In the genomic region with DNA sequence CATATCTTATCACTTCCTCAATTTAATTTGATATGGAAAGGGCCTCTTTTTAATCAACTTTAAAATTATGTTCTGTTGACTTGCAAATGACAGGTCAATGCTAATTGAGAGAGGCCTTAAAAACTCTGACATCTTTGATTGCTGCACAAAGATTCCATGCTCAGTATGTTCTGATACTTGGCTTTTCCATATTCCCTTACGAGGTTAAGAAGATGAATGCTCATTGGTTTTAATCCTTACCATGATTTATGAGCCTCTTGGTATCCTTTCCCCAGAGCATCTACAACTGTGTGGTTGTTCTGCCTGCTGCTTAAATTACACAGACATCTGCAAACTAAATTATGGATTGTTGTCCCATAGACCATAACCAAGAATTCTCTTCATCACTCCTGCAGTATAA, we compare ENCODE assay signal across 17 cellular contexts.
A peak's percentile ranks its signal among the peaks of the same experiment; 100 is the strongest.
DNase-seq lines count a peak whose midpoint lies in the region; ATAC-seq and TF ChIP-seq lines count a peak whose summit lies in the region.
"Had no signal": no experiment of that assay in that cellular context is flagged by ENCODE, and none has a peak within 500 bp of the region (broad histone marks: within the 10 kb centered on the region; RNA-seq: fewer than 3 reads in every experiment).

No MANE protein-coding gene starts in this region.

- H3K4me1 ChIP-seq in PC-9 (replicated peaks; ENCODE audit: insufficient read depth) = no peaks in the 10 kb centered on the region
- H3K4me1 ChIP-seq: BLaER1, Caco-2 had no signal

- intact Hi-C loops in PC-9 (cut with micrococcal nuclease; ENCODE audit: unreplicated experiment) = no loop called here
- intact Hi-C loops in activated T-helper 2 cell treated with anti-CD3 and anti-CD28 coated beads, Interferon-gamma antibody, Interleukin-2, Interleukin-4, amounts not matched to agents 10 μg/mL and 5 μg/mL and 100 μg/mL, durations not matched to agents 14 hours and 24 hours and 36 hours (cut with micrococcal nuclease) = no loop called here

- H3K4me3 ChIP-seq in PC-9 = no peak overlapping the region
- H3K4me3 ChIP-seq: BLaER1, GM23338 had no signal

- no peak overlapping the region for H2AFZ ChIP-seq in PC-9
- H2AFZ ChIP-seq: GM23338 had no signal

- H3K27ac ChIP-seq in PC-9 = no peak overlapping the region
- H3K27ac ChIP-seq: 22Rv1, BLaER1, HL-60 had no signal

- ATAC-seq in GM19463 (IDR thresholded peaks at IDR 0.05; ENCODE audit: unreplicated experiment) = no peak
- ATAC-seq: GM23338 had no signal

- POLR2A ChIA-PET in PC-9 (lab: Charles Lee; ENCODE audit: unreplicated experiment) = no interaction called here

- H3K36me3 ChIP-seq in PC-9 (ENCODE audit: low read depth) = no peaks in the 10 kb centered on the region
- H3K36me3 ChIP-seq: BLaER1 had no signal

- H3K9me3 Mint-ChIP-seq in activated T-helper 2 cell treated with anti-CD3 and anti-CD28 coated beads, Interferon-gamma antibody, Interleukin-2, Interleukin-4, amounts not matched to agents 10 μg/mL and 5 μg/mL and 100 μg/mL, durations not matched to agents 14 hours and 24 hours and 36 hours = peaks cover 51% of the 10 kb centered on the region

- H3K36me3 Mint-ChIP-seq in activated T-helper 2 cell treated with anti-CD3 and anti-CD28 coated beads, Interferon-gamma antibody, Interleukin-2, Interleukin-4, amounts not matched to agents 10 μg/mL and 5 μg/mL and 100 μg/mL, durations not matched to agents 14 hours and 24 hours and 36 hours (ENCODE audit: low read depth) = no peaks in the 10 kb centered on the region
- H3K36me3 Mint-ChIP-seq: CD8-positive, alpha-beta memory T cell had no signal

- no peaks in the 10 kb centered on the region for H3K9me3 ChIP-seq in PC-9 (ENCODE audit: insufficient read depth, low read depth)
- H3K9me3 ChIP-seq: Caco-2 had no signal

- no peaks in the 10 kb centered on the region for H3K9me2 ChIP-seq in PC-9 (ENCODE audit: insufficient read depth)

- H3K79me2 ChIP-seq in PC-9 (ENCODE audit: low read depth) = no peaks in the 10 kb centered on the region

- H3K27me3 ChIP-seq in PC-9 (ENCODE audit: insufficient read depth, low read depth) = no peaks in the 10 kb centered on the region
- H3K27me3 ChIP-seq: BLaER1 had no signal

- no TSS peak for BruUV-seq in PC-9 (replicated peaks; lab: Mats Ljungman, UMichigan)

- no peaks in the 10 kb centered on the region for H3F3A ChIP-seq in PC-9 (ENCODE audit: insufficient read depth, low read depth)

- no peak overlapping the region for H3K4me2 ChIP-seq in PC-9
- H3K4me2 ChIP-seq: BLaER1, GM23338 had no signal

- H3K27ac Mint-ChIP-seq in activated T-helper 2 cell treated with anti-CD3 and anti-CD28 coated beads, Interferon-gamma antibody, Interleukin-2, Interleukin-4, amounts not matched to agents 10 μg/mL and 5 μg/mL and 100 μg/mL, durations not matched to agents 14 hours and 24 hours and 36 hours = no peak overlapping the region
- H3K27ac Mint-ChIP-seq: CD8-positive, alpha-beta memory T cell; GM23338 had no signal

- no peak for TF ChIP-seq CTCF in PC-9 (conservative IDR thresholded peaks at IDR 0.05)

- H3K27me3 Mint-ChIP-seq in activated T-helper 2 cell treated with anti-CD3 and anti-CD28 coated beads, Interferon-gamma antibody, Interleukin-2, Interleukin-4, amounts not matched to agents 10 μg/mL and 5 μg/mL and 100 μg/mL, durations not matched to agents 14 hours and 24 hours and 36 hours (ENCODE audit: low read depth) = no peaks in the 10 kb centered on the region
- H3K27me3 Mint-ChIP-seq: CD8-positive, alpha-beta memory T cell had no signal

- no peaks in the 10 kb centered on the region for H3K4me1 Mint-ChIP-seq in activated T-helper 2 cell treated with anti-CD3 and anti-CD28 coated beads, Interferon-gamma antibody, Interleukin-2, Interleukin-4, amounts not matched to agents 10 μg/mL and 5 μg/mL and 100 μg/mL, durations not matched to agents 14 hours and 24 hours and 36 hours (ENCODE audit: low read depth)
- H3K4me1 Mint-ChIP-seq: CD8-positive, alpha-beta memory T cell had no signal

- CTCF ChIA-PET in PC-9 (lab: Charles Lee) = no interaction called here

- no peak overlapping the region for H3K4me3 Mint-ChIP-seq in activated T-helper 2 cell treated with anti-CD3 and anti-CD28 coated beads, Interferon-gamma antibody, Interleukin-2, Interleukin-4, amounts not matched to agents 10 μg/mL and 5 μg/mL and 100 μg/mL, durations not matched to agents 14 hours and 24 hours and 36 hours (ENCODE audit: low read depth)
- H3K4me3 Mint-ChIP-seq: CD8-positive, alpha-beta memory T cell; GM23338 had no signal

- no peaks in the 10 kb centered on the region for H4K20me1 ChIP-seq in PC-9 (ENCODE audit: insufficient read depth)
- H4K20me1 ChIP-seq: BLaER1 had no signal

- DNase-seq in NCI-H1417 (lab: John Stamatoyannopoulos, UW) (peak in 2 of 3 experiments; percentile 46 to 61), NCI-H1417 treated with DMSO at 0.1 percent for 48 hours (lab: John Stamatoyannopoulos, UW) (no peak), NCI-H2171 (lab: John Stamatoyannopoulos, UW) (peak; percentile 68), NCI-H526 (lab: John Stamatoyannopoulos, UW) (peak; percentile 12 to 18), foreskin melanocyte (peak; percentile 20), PC-9 (no peak)
- no peak for DNase-seq in activated T-helper 2 cell treated with anti-CD3 and anti-CD28 coated beads, Interferon-gamma antibody, Interleukin-2, Interleukin-4, amounts not matched to agents 10 μg/mL and 5 μg/mL and 100 μg/mL, durations not matched to agents 14 hours and 24 hours and 36 hours (ENCODE audit: low spot score)
- DNase-seq: AML-193; Caco-2; CD8-positive, alpha-beta memory T cell; DMS 273 treated with DMSO at 0.1 percent for 48 hours; H7 had no signal

Comparison
In these comparisons a context has a peak if more than half of its experiments do, and no peak if none do; other contexts are left out.
1. DNase-seq: peak in NCI-H1417 (2 of 3), NCI-H2171 (single experiment), NCI-H526 (2 of 2) and foreskin melanocyte (single experiment); none in NCI-H1417 treated with DMSO at 0.1 percent for 48 hours (single experiment), PC-9 (0 of 2) and activated T-helper 2 cell treated with anti-CD3 and anti-CD28 coated beads, Interferon-gamma antibody, Interleukin-2, Interleukin-4, amounts not matched to agents 10 μg/mL and 5 μg/mL and 100 μg/mL, durations not matched to agents 14 hours and 24 hours and 36 hours (single experiment).